36 cellular contexts compared by ENCODE assay signal in the genomic region with DNA sequence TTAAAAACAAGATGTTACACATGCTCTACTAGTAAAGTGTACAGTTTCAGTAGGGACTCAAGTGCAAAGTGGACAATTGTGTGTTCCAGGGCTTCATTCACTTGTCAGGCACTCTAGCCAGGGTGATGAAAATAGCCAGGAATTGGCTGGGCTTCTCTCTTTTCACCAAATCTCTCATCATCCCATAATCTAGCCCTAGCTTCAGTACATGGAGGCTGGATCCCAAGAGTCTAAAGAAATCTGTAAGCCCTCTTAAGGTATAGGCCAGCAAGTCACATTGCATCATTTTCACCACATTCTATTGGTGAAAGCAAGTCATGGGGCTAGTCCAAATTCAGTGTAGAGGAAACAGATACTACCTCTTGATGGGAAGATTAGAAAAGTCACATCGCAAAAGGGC.
"Had no signal": no experiment of that assay in that cellular context is flagged by ENCODE, and none has a peak within 500 bp of the region (broad histone marks: within the 10 kb centered on the region; RNA-seq: fewer than 3 reads in every experiment).

No MANE protein-coding gene starts in this region.

- H3K27me3 ChIP-seq: adrenal gland, ascending aorta, cardiac muscle cell had no signal

- H3K36me3 Mint-ChIP-seq: brain had no signal

- FAIRE-seq: bronchial epithelial cell, TTC549 had no signal

- ATAC-seq: activated CD8-positive, alpha-beta T cell treated with anti-CD3 and anti-CD28 coated beads for 36 hours; activated naive CD4-positive, alpha-beta T cell treated with anti-CD3 and anti-CD28 coated beads, Interleukin-2, amount 50 U/mL, for 72 hours; activated T-cell treated with anti-CD3 and anti-CD28 coated beads, Interleukin-2, amount 50 U/mL, for 4 hours; activated T-cell treated with anti-CD3 and anti-CD28 coated beads, Interleukin-2, amount 50 U/mL, for 72 hours; activated T-helper 17 cell treated with anti-CD3 and anti-CD28 coated beads, Interleukin-2, amount 50 U/mL, for 72 hours had no signal

- H3K4me3 ChIP-seq: adrenal gland, ascending aorta, cardiac muscle cell had no signal

- H3K27ac Mint-ChIP-seq: activated B cell treated with CpG ODN at 0.5 μM for 24 hours; activated CD4-positive, alpha-beta memory T cell treated with anti-CD3 and anti-CD28 coated beads for 36 hours; activated CD4-positive, alpha-beta T cell treated with anti-CD3 and anti-CD28 coated beads, Interleukin-2, amount 10 ng/mL, durations not matched to agents 24 days and 14 days; activated CD8-positive, alpha-beta T cell treated with anti-CD3 and anti-CD28 coated beads for 36 hours; activated naive CD4-positive, alpha-beta T cell treated with anti-CD3 and anti-CD28 coated beads for 36 hours; activated naive CD4-positive, alpha-beta T cell treated with anti-CD3 and anti-CD28 coated beads, Interleukin-2, amount 50 U/mL, for 72 hours; activated naive CD8-positive, alpha-beta T cell treated with anti-CD3 and anti-CD28 coated beads for 36 hours; activated T-cell treated with anti-CD3 and anti-CD28 coated beads, Interleukin-2, amount 50 U/mL, for 72 hours; activated T-helper 1 cell treated with anti-CD3 and anti-CD28 coated beads, Interleukin-12 subunit alpha, Interleukin-12 subunit beta, Interleukin-2, Interleukin-4 antibody, amounts not matched to agents 30 ng/mL and 10 ng/mL and 1 ng/mL, durations not matched to agents 14 hours and 24 hours and 36 hours; activated T-helper 17 cell treated with anti-CD3 and anti-CD28 coated beads, Interleukin-2, amount 50 U/mL, for 72 hours; T-helper 1 cell treated with Interleukin-12 subunit alpha and Interleukin-12 subunit beta and Interleukin-4 antibody, amounts not matched to agents 30 μg/mL and 1 μg/mL, for 36 hours; T-helper 2 cell treated with Interferon-gamma antibody and Interleukin-4, amounts not matched to agents 5 μg/mL and 100 μg/mL, for 36 hours had no signal

- H3K36me3 ChIP-seq: adrenal gland, ascending aorta, cardiac muscle cell had no signal

- H3K27me3 Mint-ChIP-seq: activated B cell treated with CpG ODN at 0.5 μM for 24 hours; activated CD4-positive, alpha-beta memory T cell treated with anti-CD3 and anti-CD28 coated beads for 36 hours; activated CD8-positive, alpha-beta T cell treated with anti-CD3 and anti-CD28 coated beads for 36 hours; activated naive CD8-positive, alpha-beta T cell treated with anti-CD3 and anti-CD28 coated beads for 36 hours; activated T-helper 17 cell treated with anti-CD3 and anti-CD28 coated beads, Interleukin-2, amount 50 U/mL, for 72 hours had no signal

- H3K27ac ChIP-seq: adrenal gland, ascending aorta, cardiac muscle cell, VCaP had no signal

- H3K4me1 Mint-ChIP-seq: activated T-helper 17 cell treated with anti-CD3 and anti-CD28 coated beads, Interleukin-2, amount 50 U/mL, for 72 hours; brain had no signal

- DNase-seq: activated B cell treated with CpG ODN at 0.5 μM for 24 hours; activated CD4-positive, alpha-beta memory T cell treated with anti-CD3 and anti-CD28 coated beads for 36 hours; activated CD4-positive, alpha-beta T cell treated with anti-CD3 and anti-CD28 coated beads for 4 hours; activated CD4-positive, alpha-beta T cell treated with anti-CD3 and anti-CD28 coated beads, Interleukin-2, amount 10 ng/mL, durations not matched to agents 24 days and 14 days; activated CD4-positive, alpha-beta T cell treated with anti-CD3 and anti-CD28 coated beads, Interleukin-2, amount 50 U/mL, for 1 hour; activated CD4-positive, alpha-beta T cell treated with anti-CD3 and anti-CD28 coated beads, Interleukin-2, amount 50 U/mL, for 4 hours; activated CD4-positive, CD25-positive, alpha-beta regulatory T cell treated with anti-CD3 and anti-CD28 coated beads, Interleukin-2, amount 50 U/mL, for 72 hours; activated CD8-positive, alpha-beta memory T cell treated with anti-CD3 and anti-CD28 coated beads, Interleukin-2, amount 50 U/mL, for 4 hours; activated CD8-positive, alpha-beta T cell treated with anti-CD3 and anti-CD28 coated beads for 36 hours; activated effector memory CD4-positive, alpha-beta T cell treated with anti-CD3 and anti-CD28 coated beads, Interleukin-2, amount 50 U/mL, for 16 hours; activated gamma-delta T cell treated with Interleukin-2 at 50 U/mL for 16 hours; activated naive CD4-positive, alpha-beta T cell; activated naive CD4-positive, alpha-beta T cell treated with anti-CD3 and anti-CD28 coated beads for 36 hours; activated naive CD4-positive, alpha-beta T cell treated with anti-CD3 and anti-CD28 coated beads, Interleukin-2, amount 50 U/mL, for 16 hours; activated naive CD8-positive, alpha-beta T cell treated with anti-CD3 and anti-CD28 coated beads for 36 hours; activated T-cell treated with anti-CD3 and anti-CD28 coated beads for 4 hours; activated T-cell treated with anti-CD3 and anti-CD28 coated beads, Interleukin-2, amount 50 U/mL, for 1 hour; activated T-cell treated with anti-CD3 and anti-CD28 coated beads, Interleukin-2, amount 50 U/mL, for 4 hours; activated T-cell treated with anti-CD3 and anti-CD28 coated beads, Interleukin-2, amount 50 U/mL, for 72 hours; adrenal gland; amniotic stem cell; central memory CD4-positive, alpha-beta T cell; T-helper 1 cell; T-helper 2 cell; T-helper 9 cell had no signal

- H3K9me3 Mint-ChIP-seq: activated B cell treated with CpG ODN at 0.5 μM for 24 hours; activated T-helper 17 cell treated with anti-CD3 and anti-CD28 coated beads, Interleukin-2, amount 50 U/mL, for 72 hours had no signal

- H3K4me3 Mint-ChIP-seq: activated B cell treated with CpG ODN at 0.5 μM for 24 hours; activated CD4-positive, alpha-beta memory T cell treated with anti-CD3 and anti-CD28 coated beads for 36 hours; activated CD4-positive, alpha-beta T cell treated with anti-CD3 and anti-CD28 coated beads, Interleukin-2, amount 10 ng/mL, durations not matched to agents 24 days and 14 days; activated CD8-positive, alpha-beta T cell treated with anti-CD3 and anti-CD28 coated beads for 36 hours; activated naive CD4-positive, alpha-beta T cell treated with anti-CD3 and anti-CD28 coated beads for 36 hours; activated naive CD8-positive, alpha-beta T cell treated with anti-CD3 and anti-CD28 coated beads for 36 hours; activated T-cell treated with anti-CD3 and anti-CD28 coated beads, Interleukin-2, amount 50 U/mL, for 4 hours; activated T-cell treated with anti-CD3 and anti-CD28 coated beads, Interleukin-2, amount 50 U/mL, for 72 hours; activated T-helper 1 cell treated with anti-CD3 and anti-CD28 coated beads, Interleukin-12 subunit alpha, Interleukin-12 subunit beta, Interleukin-2, Interleukin-4 antibody, amounts not matched to agents 30 ng/mL and 10 ng/mL and 1 ng/mL, durations not matched to agents 14 hours and 24 hours and 36 hours; activated T-helper 17 cell treated with anti-CD3 and anti-CD28 coated beads, Interleukin-2, amount 50 U/mL, for 72 hours; brain; T-helper 1 cell treated with Interleukin-12 subunit alpha and Interleukin-12 subunit beta and Interleukin-4 antibody, amounts not matched to agents 30 μg/mL and 1 μg/mL, for 36 hours; T-helper 2 cell treated with Interferon-gamma antibody and Interleukin-4, amounts not matched to agents 5 μg/mL and 100 μg/mL, for 36 hours had no signal

- H3K9me3 ChIP-seq: adrenal gland, ascending aorta had no signal
